In the genomic region with DNA sequence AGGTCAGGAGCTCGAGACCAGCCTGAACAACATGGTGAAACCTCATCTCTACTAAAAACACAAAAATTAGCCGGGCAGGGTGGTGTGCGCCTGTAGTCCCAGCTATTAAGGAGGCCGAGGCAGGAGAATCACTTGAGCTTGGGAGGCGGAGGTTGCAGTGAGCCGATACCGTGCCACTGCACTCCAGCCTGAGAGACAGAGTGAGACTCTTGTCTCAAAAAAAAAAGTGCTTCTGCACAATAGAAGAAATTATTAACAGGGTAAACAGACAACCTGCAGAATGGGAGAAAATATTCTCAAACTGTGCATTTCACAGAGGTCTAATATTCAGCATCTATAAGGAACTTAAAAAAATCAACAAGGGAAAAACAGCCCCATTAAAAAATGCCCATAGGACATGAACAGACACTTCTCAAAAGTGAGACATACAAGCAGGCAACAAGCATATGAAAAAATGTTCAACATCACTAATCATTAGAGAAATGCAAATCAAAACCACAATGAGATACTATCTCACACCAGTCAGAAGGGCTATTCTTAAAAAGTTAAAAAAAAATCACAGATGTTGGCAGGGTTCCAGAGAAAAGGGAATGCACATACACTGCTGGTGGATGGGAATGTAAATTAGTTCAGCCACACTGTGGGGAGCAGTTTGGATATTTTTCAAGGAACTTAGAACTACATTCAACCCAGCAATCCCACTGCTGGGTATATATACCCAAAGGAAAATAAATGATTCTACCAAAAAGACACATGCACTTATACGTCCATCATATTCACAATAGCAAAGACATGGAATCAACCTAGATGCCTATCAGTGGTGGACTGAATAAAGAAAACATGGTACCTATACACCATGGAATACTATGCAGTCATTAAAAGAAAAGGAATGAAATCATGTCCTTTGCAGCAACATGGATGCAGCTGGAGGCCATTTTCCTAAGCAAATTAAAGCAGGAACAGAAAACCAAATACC, we compare ENCODE assay signal across 8 cellular contexts.
DNase-seq lines count a peak whose midpoint lies in the region; ATAC-seq and TF ChIP-seq lines count a peak whose summit lies in the region.

No MANE protein-coding gene starts in this region.

- peaks cover 0 to 12% (median under 1%) of the 10 kb centered on the region in 4 donors for H3K36me3 ChIP-seq in stomach
- no peaks in the 10 kb centered on the region for H3K36me3 ChIP-seq in brain microvascular endothelial cell (replicated peaks)
- no peaks in the 10 kb centered on the region for H3K36me3 ChIP-seq in right lobe of liver

- H3K27ac ChIP-seq in stomach (no peak overlapping the region), brain microvascular endothelial cell (no peak overlapping the region), right lobe of liver (no peak overlapping the region)

- no peak for TF ChIP-seq POLR2A in stomach (IDR thresholded peaks at IDR 0.05)
- no peak for TF ChIP-seq POLR2A in right lobe of liver (IDR thresholded peaks at IDR 0.05)

- no peaks in the 10 kb centered on the region for H3K27me3 ChIP-seq in stomach
- no peaks in the 10 kb centered on the region for H3K27me3 ChIP-seq in brain microvascular endothelial cell (replicated peaks)
- H3K27me3 ChIP-seq in right lobe of liver = no peaks in the 10 kb centered on the region

- H3K4me3 ChIP-seq in stomach (no peak overlapping the region), brain microvascular endothelial cell (ENCODE audit: low read depth, low read length) (no peak overlapping the region), right lobe of liver (no peak overlapping the region)

- in situ Hi-C loops in brain microvascular endothelial cell (cut with HindIII; ENCODE audit: low pct_ligation_motif_present, low sequenced_read_pairs) = no loop called here

- DNase-seq in glomerular visceral epithelial cell (ENCODE audit: extremely low spot score) = peak; percentile 23
- DNase-seq in stomach = no peak
- DNase-seq in left colon = no peak
- no peak for DNase-seq in brain microvascular endothelial cell
- DNase-seq in right lobe of liver = no peak

- intact Hi-C loops in stomach (cut with DNase I; ENCODE audit: low total_unique reads) = no loop called here
- intact Hi-C loops in left colon (cut with DNase I, micrococcal nuclease) = no loop called here
- intact Hi-C loops in right lobe of liver (cut with DNase I) = no loop called here

- no peaks in the 10 kb centered on the region for H3K4me1 ChIP-seq in stomach
- no peaks in the 10 kb centered on the region for H3K4me1 ChIP-seq in right lobe of liver

- TF ChIP-seq CTCF in stomach (IDR thresholded peaks at IDR 0.05) = no peak
- no peak for TF ChIP-seq CTCF in brain microvascular endothelial cell (IDR thresholded peaks at IDR 0.05; ENCODE audit: low read depth, low read length, missing control alignments)
- no peak for TF ChIP-seq CTCF in right lobe of liver (IDR thresholded peaks at IDR 0.05)

- ATAC-seq in GM18907 (IDR thresholded peaks at IDR 0.05; ENCODE audit: unreplicated experiment) (peak; percentile 84), HG02588 (IDR thresholded peaks at IDR 0.05; ENCODE audit: unreplicated experiment) (peak; percentile 67), HG03521 (IDR thresholded peaks at IDR 0.05; ENCODE audit: unreplicated experiment) (peak; percentile 77), left colon (no peak), right lobe of liver (no peak)

- no peak for TF ChIP-seq EP300 in stomach (IDR thresholded peaks at IDR 0.05)

- H3K9me3 ChIP-seq in stomach (no peaks in the 10 kb centered on the region), right lobe of liver (no peaks in the 10 kb centered on the region)

- 95 to 98% (median 97%) methylated on average over 8 of the region's 8 CpGs for WGBS in stomach, 5 donors
- 94% methylated on average over 8 of the region's 8 CpGs for WGBS in right lobe of liver (ENCODE audit: insufficient coverage, low coverage, low lambda C conversion rate, missing lambda C conversion rate)

Comparison
In these comparisons a context has a peak if more than half of its experiments do, and no peak if none do; other contexts are left out.
1. ATAC-seq: peak in GM18907 (single experiment), HG02588 (single experiment) and HG03521 (single experiment); none in left colon (single experiment) and right lobe of liver (0 of 4).